Comparison of ENCODE assay signal across 6 cellular contexts in genomic region chr9:84604223-84604622, GRCh38.
"Had no signal": no experiment of that assay in that cellular context is flagged by ENCODE, and none has a peak within 500 bp of the region (broad histone marks: within the 10 kb centered on the region; RNA-seq: fewer than 3 reads in every experiment).

No MANE protein-coding gene starts in this region.

- H3K4me3 ChIP-seq: GM12878 had no signal

- FAIRE-seq: GM12878, GM12891, GM12892, GM18507, GM19239 had no signal

- ATAC-seq: GM12878 had no signal

- DNase-seq: GF-D8 had no signal
